21 cellular contexts compared by ENCODE assay signal in genomic region chr6:134758616-134759015, GRCh38.
DNase-seq lines count a peak whose midpoint lies in the region; ATAC-seq, FAIRE-seq and TF ChIP-seq lines count a peak whose summit lies in the region.
"Had no signal": no experiment of that assay in that cellular context is flagged by ENCODE, and none has a peak within 500 bp of the region (broad histone marks: within the 10 kb centered on the region; RNA-seq: fewer than 3 reads in every experiment).

No MANE protein-coding gene starts in this region.

- H3K27me3 Mint-ChIP-seq in MCF 10A (ENCODE audit: insufficient read depth, unreplicated experiment): no peaks in the 10 kb centered on the region
- no peaks in the 10 kb centered on the region for H3K27me3 Mint-ChIP-seq in activated CD4-positive, alpha-beta memory T cell treated with anti-CD3 and anti-CD28 coated beads for 36 hours

- no peak overlapping the region for H2AFZ ChIP-seq in hepatocyte

- TF ChIP-seq POLR2A in breast epithelium (IDR thresholded peaks at IDR 0.05): no peak

- CTCF ChIA-PET in MCF 10A (lab: Yijun Ruan, JAX): interaction anchor here (0.6 to 1.1 kb wide), 3 partner anchors 43 to 65 kb away, joined by 3 to 5 read pairs (median 3); no protein-coding TSS in a partner anchor
- CTCF ChIA-PET in activated CD4-positive, alpha-beta memory T cell treated with anti-CD3 and anti-CD28 coated beads for 36 hours (lab: Charles Lee): interaction anchor here (1.1 kb wide), 1 partner anchor 835 kb away, joined by 3 read pairs; no protein-coding TSS in a partner anchor

- FAIRE-seq in small intestine (lab: Jason Lieb, UNC): no peak
- FAIRE-seq: A549, HTR-8/SVneo had no signal

- H3K36me3 Mint-ChIP-seq in MCF 10A (ENCODE audit: insufficient read depth, unreplicated experiment): no peaks in the 10 kb centered on the region
- H3K36me3 Mint-ChIP-seq in activated CD4-positive, alpha-beta memory T cell treated with anti-CD3 and anti-CD28 coated beads for 36 hours: no peaks in the 10 kb centered on the region

- H3K79me2 ChIP-seq in hepatocyte: no peaks in the 10 kb centered on the region

- BruUV-seq in MCF 10A (replicated peaks; lab: Mats Ljungman, UMichigan): no TSS peak

- DNase-seq in breast epithelium (ENCODE audit: low spot score in 2 of 2) (no peak), MCF 10A (ENCODE audit: unreplicated experiment) (no peak), hepatocyte (ENCODE audit: low spot score) (no peak), small intestine (peak; percentile 78), left lobe of liver (ENCODE audit: low spot score) (no peak), NAMALWA (ENCODE audit: low spot score) (no peak)
- no peak for DNase-seq in activated CD4-positive, alpha-beta memory T cell treated with anti-CD3 and anti-CD28 coated beads for 36 hours
- DNase-seq: AML-193; CD4-positive, alpha-beta T cell; DMS79 treated with DMSO at 0.1 percent for 48 hours; GF-D8; GOT3; H7; HFFc6; IMR-90 had no signal

- H3K4me3 ChIP-seq in breast epithelium (no peak overlapping the region), hepatocyte (no peak overlapping the region), small intestine (ENCODE audit: low read depth in 1 of 2, low read length in 2 of 2) (no peak overlapping the region)
- H3K4me3 ChIP-seq: A549 had no signal

- no peaks in the 10 kb centered on the region for H3K27me3 ChIP-seq in breast epithelium
- no peaks in the 10 kb centered on the region for H3K27me3 ChIP-seq in hepatocyte
- H3K27me3 ChIP-seq in small intestine (ENCODE audit: control insufficient read depth in 2 of 2, insufficient read depth in 2 of 2, low read length in 2 of 2): no peaks in the 10 kb centered on the region

- ATAC-seq in left lobe of liver: no peak
- ATAC-seq: A549, HCT116 had no signal

- no peaks in the 10 kb centered on the region for H4K20me1 ChIP-seq in hepatocyte (ENCODE audit: insufficient read depth, poor library complexity, severe bottlenecking)

- H3K9me2 ChIP-seq in hepatocyte (replicated peaks; ENCODE audit: insufficient read depth): no peaks in the 10 kb centered on the region

- no peak overlapping the region for H3K4me3 Mint-ChIP-seq in MCF 10A (ENCODE audit: unreplicated experiment)
- no peak overlapping the region for H3K4me3 Mint-ChIP-seq in activated CD4-positive, alpha-beta memory T cell treated with anti-CD3 and anti-CD28 coated beads for 36 hours
- H3K4me3 Mint-ChIP-seq: CD4-positive, alpha-beta T cell; HFFc6 had no signal

- H3K4me1 ChIP-seq in breast epithelium (no peaks in the 10 kb centered on the region), hepatocyte (ENCODE audit: insufficient read depth) (peaks cover 14% of the 10 kb centered on the region), small intestine (ENCODE audit: control insufficient read depth in 2 of 2, insufficient read depth in 1 of 2, low read depth in 1 of 2, low read length in 1 of 2) (peaks cover 0 to 4% of the 10 kb centered on the region in 2 donors)

- POLR2A ChIA-PET in MCF 10A (lab: Yijun Ruan, JAX): interaction anchor here (0.6 to 1.3 kb wide), 3 partner anchors 11 to 68 kb away, joined by 3 read pairs; no protein-coding TSS in a partner anchor
- POLR2A ChIA-PET in activated CD4-positive, alpha-beta memory T cell treated with anti-CD3 and anti-CD28 coated beads for 36 hours (lab: Charles Lee): no interaction called here

- intact Hi-C loops in breast epithelium (cut with DNase I; ENCODE audit: low total_unique reads): no loop called here
- intact Hi-C loops in MCF 10A (cut with micrococcal nuclease): no loop called here
- intact Hi-C loops in activated CD4-positive, alpha-beta memory T cell treated with anti-CD3 and anti-CD28 coated beads for 36 hours (cut with micrococcal nuclease): no loop called here

- no peaks in the 10 kb centered on the region for H3K9me3 ChIP-seq in breast epithelium
- no peaks in the 10 kb centered on the region for H3K9me3 ChIP-seq in hepatocyte (ENCODE audit: low read depth)
- no peaks in the 10 kb centered on the region for H3K9me3 ChIP-seq in small intestine (ENCODE audit: control insufficient read depth, low read depth)
- H3K9me3 ChIP-seq: A549, Caco-2 had no signal

- H3K9me3 Mint-ChIP-seq in MCF 10A (ENCODE audit: unreplicated experiment): no peaks in the 10 kb centered on the region
- H3K9me3 Mint-ChIP-seq in activated CD4-positive, alpha-beta memory T cell treated with anti-CD3 and anti-CD28 coated beads for 36 hours: no peaks in the 10 kb centered on the region
- H3K9me3 Mint-ChIP-seq: CD4-positive, alpha-beta T cell; HFFc6 had no signal

- H3K36me3 ChIP-seq in breast epithelium: no peaks in the 10 kb centered on the region
- no peaks in the 10 kb centered on the region for H3K36me3 ChIP-seq in hepatocyte (replicated peaks; ENCODE audit: insufficient read depth, low read depth)
- H3K36me3 ChIP-seq in small intestine (ENCODE audit: control insufficient read depth in 2 of 2, insufficient read depth in 2 of 2, low read length in 2 of 2): no peaks in the 10 kb centered on the region

- H3K27ac ChIP-seq in breast epithelium: peak overlapping the region; percentile 40 to 48
- H3K27ac ChIP-seq in hepatocyte: peak overlapping the region; percentile 22
- H3K27ac ChIP-seq in small intestine (ENCODE audit: low read depth in 1 of 2, low read length in 1 of 2): peak overlapping the region; percentile 72 to 75
- H3K27ac ChIP-seq: 22Rv1, A549, C4-2B had no signal

- no peak overlapping the region for H3K27ac Mint-ChIP-seq in MCF 10A (ENCODE audit: low read depth, unreplicated experiment)
- no peak overlapping the region for H3K27ac Mint-ChIP-seq in activated CD4-positive, alpha-beta memory T cell treated with anti-CD3 and anti-CD28 coated beads for 36 hours
- H3K27ac Mint-ChIP-seq: CD4-positive, alpha-beta T cell; HFFc6 had no signal

- H3K4me1 Mint-ChIP-seq in MCF 10A (ENCODE audit: insufficient read depth, unreplicated experiment): no peaks in the 10 kb centered on the region
- no peaks in the 10 kb centered on the region for H3K4me1 Mint-ChIP-seq in activated CD4-positive, alpha-beta memory T cell treated with anti-CD3 and anti-CD28 coated beads for 36 hours (ENCODE audit: low read depth)

- TF ChIP-seq CTCF in breast epithelium (IDR thresholded peaks at IDR 0.05) (no peak), MCF 10A (IDR thresholded peaks at IDR 0.05; ENCODE audit: unreplicated experiment) (no peak), hepatocyte (IDR thresholded peaks at IDR 0.05; ENCODE audit: poor library complexity) (no peak)

- H3K4me2 ChIP-seq in hepatocyte: no peak overlapping the region
- H3K4me2 ChIP-seq: A549 had no signal

- 73% methylated on average over 3 of the region's 3 CpGs for WGBS in hepatocyte (ENCODE audit: low lambda C conversion rate, missing lambda C conversion rate)
- WGBS in small intestine, 3 donors: 17 to 57% (median 39%) methylated on average over 3 of the region's 3 CpGs

Comparison
In these comparisons a context has a peak if more than half of its experiments do, and no peak if none do; other contexts are left out.
1. H3K27ac ChIP-seq: peak in every context shown above with its lines; median percentile 74 in small intestine; 44 in breast epithelium; 22 in hepatocyte.